ENCODE assay signal across 9 cellular contexts in the genomic region with DNA sequence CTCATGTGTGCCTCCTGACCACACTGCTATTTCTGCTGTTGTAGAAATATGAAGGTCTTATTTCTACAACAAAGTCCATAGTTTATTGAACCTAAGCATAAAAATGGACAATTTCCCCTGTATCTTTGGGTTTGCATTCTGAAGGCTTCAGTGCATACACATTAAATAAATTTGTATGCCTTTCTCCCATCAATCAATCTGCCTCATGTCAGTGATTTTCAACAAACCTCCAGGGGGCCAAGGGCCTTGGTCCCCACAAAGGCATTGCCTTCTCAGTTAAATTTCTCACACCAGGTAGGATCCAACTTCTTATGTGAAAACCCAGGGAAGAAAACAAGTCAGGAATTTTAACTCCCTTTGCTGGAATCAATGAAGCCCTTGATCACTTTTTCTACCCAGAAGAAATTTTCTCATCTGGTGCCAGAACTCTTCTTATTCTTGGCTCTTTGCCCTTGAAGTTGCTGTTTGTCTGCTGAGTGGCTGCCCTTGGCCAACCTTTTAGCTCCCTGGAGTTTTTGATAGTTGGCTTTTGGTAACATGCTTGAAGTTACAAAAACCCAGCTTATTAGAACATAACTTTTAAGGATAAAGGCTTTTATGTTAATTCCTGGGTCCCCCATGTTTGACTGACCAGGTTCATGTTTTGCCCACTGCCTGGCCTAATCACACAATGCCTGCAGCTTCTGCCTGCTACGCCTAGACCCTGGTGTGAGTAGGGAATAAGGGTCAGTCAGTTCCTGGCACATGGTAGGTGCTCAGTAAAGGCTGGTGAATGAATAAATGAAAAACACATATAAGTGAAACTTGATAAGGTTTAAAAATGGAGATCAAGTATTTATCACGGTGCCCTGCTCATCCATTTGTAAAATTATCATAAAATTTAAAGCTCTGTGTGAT. TPM values are rescaled to one million over a fixed set of nuclear protein-coding genes. Genes with fewer than 3 reads are reported as not detected.
DNase-seq lines count a peak whose midpoint lies in the region; ATAC-seq and TF ChIP-seq lines count a peak whose summit lies in the region.
"Had no signal": no experiment of that assay in that cellular context is flagged by ENCODE, and none has a peak within 500 bp of the region (broad histone marks: within the 10 kb centered on the region; RNA-seq: fewer than 3 reads in every experiment).

No MANE protein-coding gene starts in this region.

- no peak for TF ChIP-seq POLR2A in prostate gland (IDR thresholded peaks at IDR 0.05)
- no peak for TF ChIP-seq POLR2A in sigmoid colon (IDR thresholded peaks at IDR 0.05)

- H3K27me3 ChIP-seq in fibroblast of lung (ENCODE audit: control insufficient read depth, insufficient read depth, low read length) (no peaks in the 10 kb centered on the region), prostate gland (replicated peaks; ENCODE audit: insufficient read depth) (no peaks in the 10 kb centered on the region), sigmoid colon (no peaks in the 10 kb centered on the region), upper lobe of right lung (no peaks in the 10 kb centered on the region)

- no peak overlapping the region for H3K4me2 ChIP-seq in fibroblast of lung (ENCODE audit: extremely low read depth, insufficient read depth, low read length)

- no peaks in the 10 kb centered on the region for H3K9me3 ChIP-seq in SK-N-MC (ENCODE audit: low read depth, low read length)
- H3K9me3 ChIP-seq in fibroblast of lung (ENCODE audit: control insufficient read depth, insufficient read depth, low read depth, low read length) = no peaks in the 10 kb centered on the region
- no peaks in the 10 kb centered on the region for H3K9me3 ChIP-seq in prostate gland
- no peaks in the 10 kb centered on the region for H3K9me3 ChIP-seq in sigmoid colon
- H3K9me3 ChIP-seq in upper lobe of right lung = no peaks in the 10 kb centered on the region

- H3K4me1 ChIP-seq in fibroblast of lung (ENCODE audit: control insufficient read depth, extremely low read depth, insufficient read depth, low read length) (no peaks in the 10 kb centered on the region), prostate gland (replicated peaks) (peaks cover 4% of the 10 kb centered on the region), sigmoid colon (peaks cover 0 to 17% (median 8%) of the 10 kb centered on the region in 4 donors), upper lobe of right lung (peaks cover 25% of the 10 kb centered on the region)

- H4K20me1 ChIP-seq in fibroblast of lung (ENCODE audit: control insufficient read depth, extremely low read depth, insufficient read depth, low read length) = no peaks in the 10 kb centered on the region

- no peaks in the 10 kb centered on the region for H3K79me2 ChIP-seq in fibroblast of lung (ENCODE audit: control insufficient read depth, insufficient read depth, low read length)

- no peak for DNase-seq in GM12864 (ENCODE audit: low read depth)
- no peak for DNase-seq in SK-N-MC (ENCODE audit: low read depth, low spot score)
- DNase-seq in fibroblast of lung (ENCODE audit: low read depth in 2 of 2) = peak; percentile 66 to 73
- peak; percentile 22 for DNase-seq in prostate gland (ENCODE audit: low spot score)
- no peak for DNase-seq in NCI-H1436 treated with DMSO at 0.1 percent for 48 hours (lab: John Stamatoyannopoulos, UW)
- DNase-seq in sigmoid colon = no peak
- DNase-seq in upper lobe of right lung = no peak
- DNase-seq: activated T-cell treated with anti-CD3 and anti-CD28 coated beads for 4 hours had no signal

- WGBS in prostate gland = 71% methylated on average over 2 of the region's 2 CpGs
- 90 to 96% methylated on average over 2 of the region's 2 CpGs for WGBS in sigmoid colon, 2 donors

- ATAC-seq in GM19035 (IDR thresholded peaks at IDR 0.05; ENCODE audit: unreplicated experiment) (no peak), upper lobe of right lung (no peak)

- intact Hi-C loops in prostate gland (cut with DNase I) (loop anchor here (2.0 to 5.0 kb wide), 3 partner anchors 60 to 260 kb away; no protein-coding TSS in a partner anchor), sigmoid colon (cut with DNase I) (no loop called here), upper lobe of right lung (cut with DNase I) (no loop called here)

- TF ChIP-seq EP300 in sigmoid colon (IDR thresholded peaks at IDR 0.05) = no peak

- H3K9ac ChIP-seq in SK-N-MC (ENCODE audit: insufficient read length) = peak overlapping the region; percentile 30
- H3K9ac ChIP-seq in fibroblast of lung (ENCODE audit: insufficient read depth, low read length) = no peak overlapping the region

- H2AFZ ChIP-seq in fibroblast of lung (ENCODE audit: low read length) = no peak overlapping the region

- TF ChIP-seq CTCF in GM12864 (IDR thresholded peaks at IDR 0.05; ENCODE audit: low read depth, low read length, missing control alignments) (peak; percentile 9), fibroblast of lung (conservative IDR thresholded peaks at IDR 0.05 in 1 of 2, IDR thresholded peaks at IDR 0.05 in 1 of 2; ENCODE audit: low read depth in 1 of 2, low read length in 2 of 2) (no peak), prostate gland (IDR thresholded peaks at IDR 0.05) (no peak), sigmoid colon (IDR thresholded peaks at IDR 0.05) (no peak), upper lobe of right lung (IDR thresholded peaks at IDR 0.05) (no peak)

- H3K36me3 ChIP-seq in SK-N-MC (ENCODE audit: insufficient read depth, low read length) = no peaks in the 10 kb centered on the region
- no peaks in the 10 kb centered on the region for H3K36me3 ChIP-seq in fibroblast of lung (ENCODE audit: control insufficient read depth, insufficient read depth, low read length)
- H3K36me3 ChIP-seq in prostate gland = no peaks in the 10 kb centered on the region
- H3K36me3 ChIP-seq in sigmoid colon = no peaks in the 10 kb centered on the region
- no peaks in the 10 kb centered on the region for H3K36me3 ChIP-seq in upper lobe of right lung

- H3K4me3 ChIP-seq in GM12864 (ENCODE audit: low read depth, low read length) = no peak overlapping the region
- no peak overlapping the region for H3K4me3 ChIP-seq in SK-N-MC
- no peak overlapping the region for H3K4me3 ChIP-seq in fibroblast of lung (replicated peaks in 1 of 4; ENCODE audit: control extremely low read depth in 1 of 4, insufficient read depth in 1 of 4, low read depth in 3 of 4, low read length in 4 of 4)
- H3K4me3 ChIP-seq in prostate gland = no peak overlapping the region
- no peak overlapping the region for H3K4me3 ChIP-seq in sigmoid colon
- H3K4me3 ChIP-seq in upper lobe of right lung = no peak overlapping the region

- H3K27ac ChIP-seq in SK-N-MC (no peak overlapping the region), fibroblast of lung (ENCODE audit: insufficient read depth, low read length) (no peak overlapping the region), prostate gland (peak overlapping the region in 1 of 2 donors; percentile 23), sigmoid colon (peak overlapping the region in 2 of 4 donors; percentile 10 to 20), upper lobe of right lung (no peak overlapping the region)

RNA-seq across cellular contexts. Expression of a gene that starts 37.0 kb away (rescaled TPM):
- total RNA-seq in fibroblast of lung = 2.6 and 3.3 TPM in 2 replicates
- polyA plus RNA-seq in fibroblast of lung = 4.2 TPM in 2 replicates
- polyA plus RNA-seq in fibroblast of lung (2012) = 4.3 and 5.4 TPM in 2 replicates
- 3.9 TPM in 1 of 2 replicates, not detected in the other for polyA minus RNA-seq in fibroblast of lung (ENCODE audit: low replicate concordance)
- 10 to 100 TPM in 1 of 2 donors, 1 to 10 TPM in 1; 6.4 to 10.5 TPM for total RNA-seq in prostate gland
- total RNA-seq in sigmoid colon = 1 to 10 TPM in 3 of 4 donors, under 1 TPM in 1; 0.99 to 6.1 (median 3.4) TPM
- polyA plus RNA-seq in sigmoid colon = 10 to 100 TPM in 2 of 3 donors, 1 to 10 TPM in 1; 5.4 to 18.7 (median 11.5) TPM
- 5.8 TPM for total RNA-seq in upper lobe of right lung

Comparison
In these comparisons a context has a peak if more than half of its experiments do, and no peak if none do; other contexts are left out.
1. DNase-seq: peak in fibroblast of lung (2 of 2) and prostate gland (single experiment); none in GM12864 (single experiment), SK-N-MC (single experiment), NCI-H1436 treated with DMSO at 0.1 percent for 48 hours (single experiment), sigmoid colon (single experiment) and upper lobe of right lung (single experiment).